ENCODE assay signal across 1 cellular context in the genomic region with DNA sequence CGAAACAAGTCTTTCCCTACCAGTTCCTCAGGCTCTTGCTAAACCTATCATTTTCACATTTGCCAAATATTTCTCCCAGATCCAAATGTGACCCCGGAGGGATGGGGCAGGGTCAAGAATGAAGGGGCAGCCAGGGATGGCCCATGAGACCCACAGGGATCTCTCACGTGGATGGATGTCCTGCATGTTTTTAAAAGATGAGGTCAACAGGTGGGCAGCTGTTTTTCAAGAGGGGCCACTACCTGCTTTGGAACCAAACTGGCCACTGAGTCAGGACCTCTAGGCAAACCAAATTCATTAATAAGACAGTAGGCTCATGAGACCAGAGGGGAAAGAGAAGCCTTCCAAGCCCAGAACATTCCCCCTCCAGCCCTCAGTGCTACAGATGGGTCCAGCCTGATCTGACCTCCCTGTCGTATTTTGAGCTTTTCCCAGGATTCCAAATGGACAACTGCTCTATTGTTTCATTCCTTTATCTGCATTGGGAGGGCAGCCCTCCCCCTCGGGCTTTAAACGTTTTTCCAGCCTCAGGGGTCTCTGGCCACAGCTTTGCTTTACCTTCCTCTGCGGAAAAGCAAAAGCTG.
TF ChIP-seq lines count a peak whose summit lies in the region.

No MANE protein-coding gene starts in this region.

TF ChIP-seq in A549, 52 proteins besides CTCF, POLR2A, EP300 and RAD21 (continued from another document):
- TF ChIP-seq HOXB13 (CRISPR knock-in tag; IDR thresholded peaks at IDR 0.05; ENCODE audit: low read depth) (no peak), NPAS2 (CRISPR knock-in tag; IDR thresholded peaks at IDR 0.05; ENCODE audit: borderline replicate concordance) (no peak), TFCP2L1 (CRISPR knock-in tag; IDR thresholded peaks at IDR 0.05) (no peak), FOXS1 (CRISPR knock-in tag; IDR thresholded peaks at IDR 0.05) (no peak), CEBPB (IDR thresholded peaks at IDR 0.05) (no peak), RFX5 (IDR thresholded peaks at IDR 0.05) (no peak), FOSB (CRISPR knock-in tag; IDR thresholded peaks at IDR 0.05) (no peak)
TF ChIP-seq in A549: peak in this region for 0.
